Comparison of ENCODE assay signal across 1 cellular context in genomic region chr6:1869766-1870165, GRCh38.
TF ChIP-seq lines count a peak whose summit lies in the region.

No MANE protein-coding gene starts in this region.

TF ChIP-seq in GM23338, 12 proteins besides CTCF, POLR2A, EP300 and RAD21 (continued from another document):
- TF ChIP-seq ZNF462 (CRISPR knock-in tag; IDR thresholded peaks at IDR 0.05) (no peak), ZNF331 (CRISPR knock-in tag; IDR thresholded peaks at IDR 0.05; ENCODE audit: low read depth) (no peak), CREB1 (CRISPR knock-in tag; IDR thresholded peaks at IDR 0.05; ENCODE audit: low read depth) (no peak), POLR2AphosphoS5 (IDR thresholded peaks at IDR 0.05; ENCODE audit: low read depth) (no peak)
